In genomic region chr14:58152569-58152857, GRCh38 we compare ENCODE assay signal across 7 cellular contexts. TPM values are rescaled to one million over a fixed set of nuclear protein-coding genes. Genes with fewer than 3 reads are reported as not detected.
A peak's percentile ranks its signal among the peaks of the same experiment; 100 is the strongest.
DNase-seq lines count a peak whose midpoint lies in the region; ATAC-seq and TF ChIP-seq lines count a peak whose summit lies in the region.

No MANE protein-coding gene starts in this region.

- no peaks in the 10 kb centered on the region for H3K79me2 ChIP-seq in GM23338 (replicated peaks; ENCODE audit: insufficient read depth)

- H3K27ac ChIP-seq in GM23338 (ENCODE audit: low read depth) (peak overlapping the region; percentile 52; the same call in 1 of the 2 replicates), RWPE2 (ENCODE audit: poor library complexity, severe bottlenecking) (no peak overlapping the region)

- no peaks in the 10 kb centered on the region for H3K9me3 Mint-ChIP-seq in GM23338

- no peak overlapping the region for H3K27ac Mint-ChIP-seq in GM23338

- H3K36me3 Mint-ChIP-seq in GM23338 (ENCODE audit: low read depth): no peaks in the 10 kb centered on the region

- H3K27me3 Mint-ChIP-seq in GM23338 (ENCODE audit: insufficient read depth, low read depth, poor library complexity): peaks cover 16% of the 10 kb centered on the region

- no peaks in the 10 kb centered on the region for H3K36me3 ChIP-seq in GM23338 (ENCODE audit: insufficient read depth)
- H3K36me3 ChIP-seq in RWPE2 (ENCODE audit: low read depth): no peaks in the 10 kb centered on the region

- H3K4me1 ChIP-seq in GM23338 (ENCODE audit: insufficient read depth): peaks cover 39% of the 10 kb centered on the region
- no peaks in the 10 kb centered on the region for H3K4me1 ChIP-seq in RWPE2 (ENCODE audit: insufficient read depth, poor library complexity, severe bottlenecking)

- H3K4me3 Mint-ChIP-seq in GM23338: peak overlapping the region; percentile 88

- DNase-seq in GM23338 (ENCODE audit: low spot score) (no peak), RWPE2 (ENCODE audit: low spot score) (no peak), fibroblast of villous mesenchyme (ENCODE audit: low read depth) (no peak), skeletal muscle cell (ENCODE audit: low read depth) (no peak), iPS-NIHi7 (ENCODE audit: extremely low spot score) (no peak)

- peaks cover 8% of the 10 kb centered on the region; the same call in 1 of the 2 replicates for H3F3A ChIP-seq in GM23338 (replicated peaks; ENCODE audit: low read depth)

- H3K4me1 Mint-ChIP-seq in GM23338: peaks cover 36% of the 10 kb centered on the region

- H3K9me3 ChIP-seq in RWPE2 (ENCODE audit: severe bottlenecking): no peaks in the 10 kb centered on the region

- ATAC-seq in GM23338 (peak; percentile 1; the same call in 1 of the 3 replicates), RWPE2 (ENCODE audit: low read depth) (peak; percentile 11; the same call in 1 of the 3 replicates), HG03571 (IDR thresholded peaks at IDR 0.05; ENCODE audit: unreplicated experiment) (no peak), GM21619 (IDR thresholded peaks at IDR 0.05; ENCODE audit: unreplicated experiment) (no peak)

- H3K27me3 ChIP-seq in GM23338 (ENCODE audit: insufficient read depth) (peaks cover 22% of the 10 kb centered on the region), RWPE2 (ENCODE audit: insufficient read depth, poor library complexity, severe bottlenecking) (peaks cover 43% of the 10 kb centered on the region)

- H3K4me2 ChIP-seq in GM23338: peak overlapping the region; percentile 99

- H3K9me2 ChIP-seq in GM23338 (ENCODE audit: insufficient read depth): no peaks in the 10 kb centered on the region

- H4K20me1 ChIP-seq in GM23338 (replicated peaks; ENCODE audit: insufficient read depth): 0 out of 2 replicates have a peak, but pooled peaks cover 5% of the 10 kb centered on the region

- TF ChIP-seq CTCF in GM23338 (conservative IDR thresholded peaks at IDR 0.05; ENCODE audit: low read depth in 2 of 2) (no peak), RWPE2 (IDR thresholded peaks at IDR 0.05; ENCODE audit: poor library complexity, severe bottlenecking) (no peak), fibroblast of villous mesenchyme (IDR thresholded peaks at IDR 0.05; ENCODE audit: insufficient read depth, low read depth, low read length) (no peak)

- H3K4me3 ChIP-seq in GM23338 (peak overlapping the region; percentile 96), RWPE2 (ENCODE audit: severe bottlenecking) (peak overlapping the region; percentile 41), fibroblast of villous mesenchyme (ENCODE audit: low read depth, low read length) (peak overlapping the region; percentile 64), skeletal muscle cell (ENCODE audit: low read depth, low read length) (peak overlapping the region; percentile 78)

- H2AFZ ChIP-seq in GM23338: peak overlapping the region; percentile 100

TF ChIP-seq in GM23338, 12 proteins besides CTCF, POLR2A, EP300 and RAD21 (continues in another document):
- TF ChIP-seq CREB1 (CRISPR knock-in tag; IDR thresholded peaks at IDR 0.05; ENCODE audit: low read depth): no peak
- TF ChIP-seq ETS1 (IDR thresholded peaks at IDR 0.05): no peak
- TF ChIP-seq REST (IDR thresholded peaks at IDR 0.05; ENCODE audit: unreplicated experiment): no peak
- no peak for TF ChIP-seq STAT1 (IDR thresholded peaks at IDR 0.05; ENCODE audit: unreplicated experiment)
- no peak for TF ChIP-seq EZH2 (IDR thresholded peaks at IDR 0.05; ENCODE audit: low read depth, unreplicated experiment)

RNA-seq across cellular contexts. Expression of gene ARMH4, which starts 0.5 kb away (rescaled TPM):
- 20.2 and 30.8 TPM in 2 replicates for total RNA-seq in GM23338 (2014; rRNA removed; shearing (Covaris generic))
- 13.9 and 15.5 TPM in 2 replicates for polyA plus RNA-seq in GM23338 (2016; fragmentation: Nextera tagmentation; extraction: Ambion mirVana)
- total RNA-seq in fibroblast of villous mesenchyme: 1.6 and 3.0 TPM in 2 replicates

RNA-seq across cellular contexts. Expression of gene ACTR10, which starts 47.4 kb away (rescaled TPM):
- 30.8 and 48.7 TPM in 2 replicates for total RNA-seq in GM23338 (2014; rRNA removed; shearing (Covaris generic))
- 50.2 and 51.3 TPM in 2 replicates for polyA plus RNA-seq in GM23338 (2016; fragmentation: Nextera tagmentation; extraction: Ambion mirVana)
- total RNA-seq in fibroblast of villous mesenchyme: 57.0 and 57.3 TPM in 2 replicates

Comparison
In these comparisons a context has a peak if more than half of its experiments do, and no peak if none do; other contexts are left out.
1. ATAC-seq: peak in GM23338 (single experiment) and RWPE2 (single experiment); none in HG03571 (single experiment) and GM21619 (single experiment).
2. H3K4me3 ChIP-seq: peak in every context shown above with its lines; median percentile 96 in GM23338; 78 in skeletal muscle cell; 64 in fibroblast of villous mesenchyme; 41 in RWPE2.